In the genomic region with DNA sequence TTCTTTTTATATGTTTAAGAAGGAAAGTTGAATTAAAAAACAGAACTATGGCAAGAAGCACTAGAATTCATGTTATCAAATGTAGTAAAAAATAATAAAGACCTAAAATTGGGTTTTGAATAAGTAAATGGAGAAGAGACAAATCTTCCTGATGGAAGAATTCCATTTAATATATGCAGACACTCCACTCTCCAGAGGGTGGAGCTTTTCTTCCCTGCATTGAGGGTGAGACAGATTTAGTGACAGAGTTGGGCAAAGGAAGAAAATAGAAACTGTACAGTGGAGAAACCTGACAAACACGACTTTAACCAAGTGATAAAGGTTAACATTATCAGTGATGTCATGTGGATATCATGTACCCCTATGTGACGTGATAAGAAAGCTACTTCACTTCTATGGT, we compare ENCODE assay signal across 15 cellular contexts.
DNase-seq lines count a peak whose midpoint lies in the region; ATAC-seq and TF ChIP-seq lines count a peak whose summit lies in the region.
"Had no signal": no experiment of that assay in that cellular context is flagged by ENCODE, and none has a peak within 500 bp of the region (broad histone marks: within the 10 kb centered on the region; RNA-seq: fewer than 3 reads in every experiment).

No MANE protein-coding gene starts in this region.

- no peaks in the 10 kb centered on the region for H3K27me3 ChIP-seq in WERI-Rb-1 (ENCODE audit: insufficient read depth, low read depth, severe bottlenecking)
- H3K27me3 ChIP-seq: esophagus muscularis mucosa had no signal

- H3K27ac ChIP-seq in 22Rv1 (no peak overlapping the region), WERI-Rb-1 (no peak overlapping the region)
- H3K27ac ChIP-seq: esophagus muscularis mucosa had no signal

- H3K9me3 ChIP-seq in WERI-Rb-1 (ENCODE audit: severe bottlenecking) = no peaks in the 10 kb centered on the region
- H3K9me3 ChIP-seq: esophagus muscularis mucosa had no signal

- no peak overlapping the region for H3K4me3 ChIP-seq in WERI-Rb-1 (ENCODE audit: low read depth, low read length)
- H3K4me3 ChIP-seq: esophagus muscularis mucosa had no signal

- TF ChIP-seq CTCF in 22Rv1 (IDR thresholded peaks at IDR 0.05) (peak; percentile 44), WERI-Rb-1 (IDR thresholded peaks at IDR 0.05; ENCODE audit: low read depth, low read length) (peak; percentile 30; the same call in 1 of the 2 replicates)

- peak; percentile 33 for DNase-seq in EH (ENCODE audit: low read depth)
- DNase-seq in WERI-Rb-1 = no peak
- peak; percentile 7 for DNase-seq in hepatic stellate cell (ENCODE audit: low spot score)
- DNase-seq in NCI-H2029 (lab: John Stamatoyannopoulos, UW) = no peak
- no peak for DNase-seq in GDM1 (lab: John Stamatoyannopoulos, UW)
- no peak for DNase-seq in hypothalamus (lab: John Stamatoyannopoulos, UW)
- DNase-seq: activated T-cell treated with anti-CD3 and anti-CD28 coated beads, Interleukin-2, amount 50 U/mL, for 48 hours; C1 segment of cervical spinal cord; kidney glomerular epithelial cell; occipital lobe had no signal

- no peaks in the 10 kb centered on the region for H3K36me3 ChIP-seq in WERI-Rb-1
- H3K36me3 ChIP-seq: esophagus muscularis mucosa had no signal

- ATAC-seq in HG03439 (IDR thresholded peaks at IDR 0.05; ENCODE audit: unreplicated experiment) = no peak
- ATAC-seq: Right ventricle myocardium inferior; stimulated activated effector memory CD8-positive, alpha-beta T cell treated with anti-CD3 and anti-CD28 coated beads, Interleukin-12 subunit alpha, Interleukin-12 subunit beta, amount 100 ng/mL, for 72 hours had no signal

Comparison
In these comparisons a context has a peak if more than half of its experiments do, and no peak if none do; other contexts are left out.
1. DNase-seq: peak in EH (single experiment) and hepatic stellate cell (single experiment); none in WERI-Rb-1 (single experiment), NCI-H2029 (single experiment), GDM1 (single experiment) and hypothalamus (0 of 51).